ENCODE assay signal across 9 cellular contexts in the genomic region with DNA sequence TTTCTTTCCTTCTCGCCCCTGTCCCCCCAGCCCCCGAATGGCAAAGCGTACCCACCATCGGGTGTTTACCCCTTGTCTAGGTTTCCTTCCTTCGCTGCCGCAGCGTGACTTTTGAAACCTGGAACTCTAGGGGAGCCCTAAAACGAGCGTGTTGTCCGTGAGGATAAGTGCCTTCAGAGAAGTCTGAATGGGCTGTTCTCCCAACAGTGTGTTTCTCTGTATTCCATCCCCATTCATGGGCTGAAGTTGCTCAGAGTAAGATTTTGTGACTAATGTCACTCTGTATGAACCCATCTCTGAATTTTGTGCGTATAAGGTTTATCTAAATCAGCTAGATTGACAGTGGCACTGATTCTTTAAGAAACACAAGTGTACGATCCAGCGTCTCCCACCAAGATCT. TPM values are rescaled to one million over a fixed set of nuclear protein-coding genes. Genes with fewer than 3 reads are reported as not detected.
DNase-seq lines count a peak whose midpoint lies in the region; ATAC-seq and TF ChIP-seq lines count a peak whose summit lies in the region.
"Had no signal": no experiment of that assay in that cellular context is flagged by ENCODE, and none has a peak within 500 bp of the region (broad histone marks: within the 10 kb centered on the region; RNA-seq: fewer than 3 reads in every experiment).

No MANE protein-coding gene starts in this region.

- H3K27me3 ChIP-seq in brain microvascular endothelial cell (replicated peaks): no peaks in the 10 kb centered on the region
- H3K27me3 ChIP-seq in lower lobe of right lung (ENCODE audit: low read depth): peaks cover 6% of the 10 kb centered on the region
- H3K27me3 ChIP-seq in transverse colon: no peaks in the 10 kb centered on the region

- H3K4me1 ChIP-seq in lower lobe of right lung (no peaks in the 10 kb centered on the region), transverse colon (peaks cover 0 to 6% (median 1%) of the 10 kb centered on the region in 4 donors)

- H3K27me3 Mint-ChIP-seq in activated T-cell treated with anti-CD3 and anti-CD28 coated beads, Interleukin-2, amount 50 U/mL, for 24 hours: peaks cover 37% of the 10 kb centered on the region

- H3K27ac Mint-ChIP-seq in activated T-cell treated with anti-CD3 and anti-CD28 coated beads, Interleukin-2, amount 50 U/mL, for 24 hours: no peak overlapping the region

- H3K36me3 ChIP-seq in brain microvascular endothelial cell (replicated peaks) (no peaks in the 10 kb centered on the region), lower lobe of right lung (no peaks in the 10 kb centered on the region), transverse colon (no peaks in the 10 kb centered on the region)

- no peak for TF ChIP-seq CTCF in brain microvascular endothelial cell (IDR thresholded peaks at IDR 0.05; ENCODE audit: low read depth, low read length, missing control alignments)
- no peak for TF ChIP-seq CTCF in lower lobe of right lung (IDR thresholded peaks at IDR 0.05)
- no peak for TF ChIP-seq CTCF in transverse colon (IDR thresholded peaks at IDR 0.05)

- peak overlapping the region; percentile 51 for H3K4me3 Mint-ChIP-seq in activated T-cell treated with anti-CD3 and anti-CD28 coated beads, Interleukin-2, amount 50 U/mL, for 24 hours

- H3K4me3 ChIP-seq in brain microvascular endothelial cell (ENCODE audit: low read depth, low read length): peak overlapping the region; percentile 66
- H3K4me3 ChIP-seq in lower lobe of right lung: peak overlapping the region; percentile 69
- peak overlapping the region; percentile 64 to 75 (median 68) for H3K4me3 ChIP-seq in transverse colon

- WGBS in transverse colon (ENCODE audit: low coverage in 1 of 2), 2 donors: 12 to 14% methylated on average over 8 to 13 of the region's 13 CpGs

- no peak for TF ChIP-seq POLR2A in transverse colon (IDR thresholded peaks at IDR 0.05)
- TF ChIP-seq POLR2A in erythroblast (IDR thresholded peaks at IDR 0.05; ENCODE audit: low read length): no peak

- no peak for DNase-seq in activated T-cell treated with anti-CD3 and anti-CD28 coated beads, Interleukin-2, amount 50 U/mL, for 24 hours
- DNase-seq in activated T-cell treated with anti-CD3 and anti-CD28 coated beads for 4 hours (no peak), brain microvascular endothelial cell (no peak), lower lobe of right lung (no peak), transverse colon (no peak), erythroblast (lab: John Stamatoyannopoulos, UW) (no peak), KG1 (lab: John Stamatoyannopoulos, UW) (no peak)
- DNase-seq: activated T-cell treated with anti-CD3 and anti-CD28 coated beads, Interleukin-2, amount 50 U/mL, for 4 hours had no signal

- peaks cover 16% of the 10 kb centered on the region for H3K9me3 ChIP-seq in lower lobe of right lung
- H3K9me3 ChIP-seq in transverse colon: peaks cover 0 to 7% of the 10 kb centered on the region in 2 donors

- peaks cover 13% of the 10 kb centered on the region for H3K9me3 Mint-ChIP-seq in activated T-cell treated with anti-CD3 and anti-CD28 coated beads, Interleukin-2, amount 50 U/mL, for 24 hours

- peaks cover 7% of the 10 kb centered on the region for H3K4me1 Mint-ChIP-seq in activated T-cell treated with anti-CD3 and anti-CD28 coated beads, Interleukin-2, amount 50 U/mL, for 24 hours (ENCODE audit: low read depth)

- TF ChIP-seq EP300 in transverse colon (IDR thresholded peaks at IDR 0.05; ENCODE audit: low read depth): no peak

- H3K36me3 Mint-ChIP-seq in activated T-cell treated with anti-CD3 and anti-CD28 coated beads, Interleukin-2, amount 50 U/mL, for 24 hours (ENCODE audit: low read depth): no peaks in the 10 kb centered on the region

- ATAC-seq in lower lobe of right lung: peak in 1 of 2 donors; percentile 4
- ATAC-seq in GM21381 (IDR thresholded peaks at IDR 0.05; ENCODE audit: unreplicated experiment): no peak

- in situ Hi-C loops in brain microvascular endothelial cell (cut with HindIII; ENCODE audit: low pct_ligation_motif_present, low sequenced_read_pairs): no loop called here
- in situ Hi-C loops in transverse colon (cut with MboI; ENCODE audit: low pct_ligation_motif_present in 1 of 4, low pct_unique_long_range_greater_than_20kb in 1 of 4, low sequenced_read_pairs in 3 of 4): no loop called here

- intact Hi-C loops in lower lobe of right lung (cut with DNase I) (no loop called here), transverse colon (cut with DNase I; ENCODE audit: low total_unique reads) (loop anchor here (5.0 kb wide), 1 partner anchor 1416 kb away; no protein-coding TSS in a partner anchor)

- H3K27ac ChIP-seq in brain microvascular endothelial cell (no peak overlapping the region), lower lobe of right lung (no peak overlapping the region), transverse colon (peak overlapping the region; percentile 80 to 88 (median 84))

RNA-seq across cellular contexts. Expression of gene MACROD2, which starts 0.9 kb away (rescaled TPM):
- total RNA-seq in lower lobe of right lung: 73.0 TPM
- total RNA-seq in transverse colon: 10 to 100 TPM in 2 of 4 donors, 1 to 10 TPM in 2; 4.6 to 33.0 (median 8.3) TPM

RNA-seq across cellular contexts. Expression of gene SEL1L2, which starts 5.9 kb away (rescaled TPM):
- total RNA-seq in lower lobe of right lung (not detected), transverse colon (not detected)
- total RNA-seq: activated T-cell treated with anti-CD3 and anti-CD28 coated beads, Interleukin-2, amount 50 U/mL, for 4 hours had no signal

Comparison
In these comparisons a context has a peak if more than half of its experiments do, and no peak if none do; other contexts are left out.
1. H3K27ac ChIP-seq: peak in transverse colon (4 of 4); none in brain microvascular endothelial cell (single experiment) and lower lobe of right lung (single experiment).
2. Peak in every context shown above with its lines, with median percentiles within 50 percentile points of each other: H3K4me3 ChIP-seq.